In genomic region chr22:31812977-31813605, GRCh38 we compare ENCODE assay signal across 16 cellular contexts.
"Had no signal": no experiment of that assay in that cellular context is flagged by ENCODE, and none has a peak within 500 bp of the region (broad histone marks: within the 10 kb centered on the region; RNA-seq: fewer than 3 reads in every experiment).

No MANE protein-coding gene starts in this region.

- H3K27ac ChIP-seq: esophagus squamous epithelium, tibial artery, uterus had no signal

- ATAC-seq: activated T-cell treated with anti-CD3 and anti-CD28 coated beads, Interleukin-2, amount 50 U/mL, for 4 hours; natural killer cell; right cardiac atrium; stimulated activated memory B cell treated with anti-CD40 and anti-IgM and Interleukin-4, amounts not matched to agents 10 μg/mL and 1 μg/mL and 100 μg/mL, for 72 hours had no signal

- H3K36me3 ChIP-seq: uterus had no signal

- H3K27me3 ChIP-seq: esophagus squamous epithelium, tibial artery, uterus had no signal

- DNase-seq: activated CD4-positive, alpha-beta memory T cell treated with anti-CD3 and anti-CD28 coated beads for 36 hours; activated CD4-positive, CD25-positive, alpha-beta regulatory T cell treated with anti-CD3 and anti-CD28 coated beads, Interleukin-2, amount 50 U/mL, for 72 hours; activated gamma-delta T cell; activated naive CD8-positive, alpha-beta T cell treated with anti-CD3 and anti-CD28 coated beads for 36 hours; activated T-cell treated with anti-CD3 and anti-CD28 coated beads, Interleukin-2, amount 50 U/mL, for 4 hours; anterior cingulate cortex; esophagus squamous epithelium; foreskin fibroblast; glutamatergic neuron; immature natural killer cell; natural killer cell; right cardiac atrium; tibial artery; uterus had no signal

- H3K4me3 Mint-ChIP-seq: activated CD4-positive, alpha-beta memory T cell treated with anti-CD3 and anti-CD28 coated beads for 36 hours; activated naive CD8-positive, alpha-beta T cell treated with anti-CD3 and anti-CD28 coated beads for 36 hours; activated T-cell treated with anti-CD3 and anti-CD28 coated beads, Interleukin-2, amount 50 U/mL, for 4 hours; immature natural killer cell; natural killer cell; stimulated activated memory B cell treated with anti-CD40 and anti-IgM and Interleukin-4, amounts not matched to agents 10 μg/mL and 1 μg/mL and 100 μg/mL, for 72 hours had no signal

- H3K27ac Mint-ChIP-seq: activated CD4-positive, alpha-beta memory T cell treated with anti-CD3 and anti-CD28 coated beads for 36 hours; activated naive CD8-positive, alpha-beta T cell treated with anti-CD3 and anti-CD28 coated beads for 36 hours; immature natural killer cell; natural killer cell; stimulated activated memory B cell treated with anti-CD40 and anti-IgM and Interleukin-4, amounts not matched to agents 10 μg/mL and 1 μg/mL and 100 μg/mL, for 72 hours had no signal

- H3K9me3 ChIP-seq: esophagus squamous epithelium, tibial artery, uterus had no signal

- H3K4me1 ChIP-seq: esophagus squamous epithelium, tibial artery, uterus had no signal

- H3K4me1 Mint-ChIP-seq: immature natural killer cell, natural killer cell had no signal

- H3K9me3 Mint-ChIP-seq: activated CD4-positive, alpha-beta memory T cell treated with anti-CD3 and anti-CD28 coated beads for 36 hours; activated naive CD8-positive, alpha-beta T cell treated with anti-CD3 and anti-CD28 coated beads for 36 hours; activated T-cell treated with anti-CD3 and anti-CD28 coated beads, Interleukin-2, amount 50 U/mL, for 4 hours; immature natural killer cell; natural killer cell; stimulated activated memory B cell treated with anti-CD40 and anti-IgM and Interleukin-4, amounts not matched to agents 10 μg/mL and 1 μg/mL and 100 μg/mL, for 72 hours had no signal

- H3K4me3 ChIP-seq: esophagus squamous epithelium, smooth muscle cell, tibial artery, uterus had no signal

- H3K27me3 Mint-ChIP-seq: activated CD4-positive, alpha-beta memory T cell treated with anti-CD3 and anti-CD28 coated beads for 36 hours; activated naive CD8-positive, alpha-beta T cell treated with anti-CD3 and anti-CD28 coated beads for 36 hours; stimulated activated memory B cell treated with anti-CD40 and anti-IgM and Interleukin-4, amounts not matched to agents 10 μg/mL and 1 μg/mL and 100 μg/mL, for 72 hours had no signal
